15 cellular contexts compared by ENCODE assay signal in genomic region chr12:65778268-65779090, GRCh38. TPM values are rescaled to one million over a fixed set of nuclear protein-coding genes. Genes with fewer than 3 reads are reported as not detected.
DNase-seq lines count a peak whose midpoint lies in the region; ATAC-seq and TF ChIP-seq lines count a peak whose summit lies in the region.
"Had no signal": no experiment of that assay in that cellular context is flagged by ENCODE, and none has a peak within 500 bp of the region (broad histone marks: within the 10 kb centered on the region; RNA-seq: fewer than 3 reads in every experiment).

No MANE protein-coding gene starts in this region.

- WGBS in mesenchymal stem cell = 71% methylated on average over 1 of the region's 2 CpGs

- no peak overlapping the region for H3K18ac ChIP-seq in mesenchymal stem cell (ENCODE audit: low read depth in 1 of 2, low read length in 2 of 2)

- H3K4me2 ChIP-seq in mesenchymal stem cell (ENCODE audit: low read length, poor library complexity, severe bottlenecking) = no peak overlapping the region

- H2BK15ac ChIP-seq in mesenchymal stem cell (ENCODE audit: low read depth, poor library complexity, severe bottlenecking) = no peak overlapping the region

- H2AFZ ChIP-seq in mesenchymal stem cell (ENCODE audit: low read depth, low read length) = no peak overlapping the region

- DNase-seq in AG09319 (ENCODE audit: extremely low read depth, low read depth) (peak; percentile 52), dermis blood vessel endothelial cell (peak; percentile 66), mesenchymal stem cell (peak; percentile 6), glutamatergic neuron (no peak), GOT3 (lab: John Stamatoyannopoulos, UW) (no peak)
- DNase-seq in activated T-cell treated with anti-CD3 and anti-CD28 coated beads, Interleukin-2, amount 50 U/mL, for 4 hours = no peak
- DNase-seq: activated B cell treated with CpG ODN at 0.5 μM for 24 hours; left cardiac atrium; NCI-H69; SIG-M5; stimulated activated CD4-positive, alpha-beta T cell treated with anti-CD3 and anti-CD28 coated beads, Interleukin-15, amount 100 ng/mL, for 24 hours had no signal

- H3K23ac ChIP-seq in mesenchymal stem cell (ENCODE audit: low read length in 2 of 2) = no peak overlapping the region

- H3K4me1 ChIP-seq in HUES6 (ENCODE audit: control insufficient read depth, insufficient read depth, low read length) = peaks cover 24% of the 10 kb centered on the region
- no peaks in the 10 kb centered on the region for H3K4me1 ChIP-seq in mesenchymal stem cell (ENCODE audit: control insufficient read depth, insufficient read depth, low read depth, low read length)
- H3K4me1 ChIP-seq: vagina had no signal

- no peak overlapping the region for H2BK5ac ChIP-seq in mesenchymal stem cell (ENCODE audit: low read depth, low read length, poor library complexity, severe bottlenecking)

- H4K8ac ChIP-seq in mesenchymal stem cell (ENCODE audit: low read length) = no peak overlapping the region

- H2BK120ac ChIP-seq in mesenchymal stem cell (ENCODE audit: low read depth, low read length) = no peak overlapping the region

- H2BK12ac ChIP-seq in mesenchymal stem cell (ENCODE audit: low read length in 2 of 2) = no peak overlapping the region

- no peaks in the 10 kb centered on the region for H3K4me1 Mint-ChIP-seq in activated T-cell treated with anti-CD3 and anti-CD28 coated beads, Interleukin-2, amount 50 U/mL, for 4 hours (ENCODE audit: low read depth)
- H3K4me1 Mint-ChIP-seq in glutamatergic neuron (ENCODE audit: low read depth, unreplicated experiment) = peaks cover 4% of the 10 kb centered on the region
- H3K4me1 Mint-ChIP-seq: activated B cell treated with CpG ODN at 0.5 μM for 24 hours had no signal

- H3K27me3 ChIP-seq in HUES6 (ENCODE audit: control insufficient read depth, insufficient read depth, low read length) (no peaks in the 10 kb centered on the region), mesenchymal stem cell (ENCODE audit: control insufficient read depth in 1 of 2, insufficient read depth in 1 of 2, low read length in 2 of 2) (no peaks in the 10 kb centered on the region)
- H3K27me3 ChIP-seq: vagina had no signal

- H3K9ac ChIP-seq in HUES6 (ENCODE audit: low read length) (peak overlapping the region; percentile 12), mesenchymal stem cell (ENCODE audit: low read length) (no peak overlapping the region)

- H3K14ac ChIP-seq in mesenchymal stem cell (ENCODE audit: low read length in 2 of 2) = no peak overlapping the region

- TF ChIP-seq CTCF in AG09319 (IDR thresholded peaks at IDR 0.05; ENCODE audit: low read depth, low read length) (no peak), glutamatergic neuron (IDR thresholded peaks at IDR 0.05; ENCODE audit: partially characterized antibody, unreplicated experiment) (no peak)

- peaks cover 8% of the 10 kb centered on the region for H3K27me3 Mint-ChIP-seq in activated T-cell treated with anti-CD3 and anti-CD28 coated beads, Interleukin-2, amount 50 U/mL, for 4 hours (ENCODE audit: low read depth)
- no peaks in the 10 kb centered on the region for H3K27me3 Mint-ChIP-seq in glutamatergic neuron (ENCODE audit: unreplicated experiment)

- no peak overlapping the region for H2AK5ac ChIP-seq in mesenchymal stem cell (ENCODE audit: low read length, severe bottlenecking)

- H3K36me3 ChIP-seq in HUES6 (ENCODE audit: control insufficient read depth, insufficient read depth, low read length) (no peaks in the 10 kb centered on the region), mesenchymal stem cell (ENCODE audit: control insufficient read depth in 1 of 2, insufficient read depth in 2 of 2, low read depth in 1 of 2, low read length in 2 of 2) (no peaks in the 10 kb centered on the region)
- H3K36me3 ChIP-seq: vagina had no signal

- H3K27ac ChIP-seq in HUES6 (ENCODE audit: low read depth, low read length) = peak overlapping the region; percentile 92
- no peak overlapping the region for H3K27ac ChIP-seq in mesenchymal stem cell (ENCODE audit: low read length, poor library complexity, severe bottlenecking)
- H3K27ac ChIP-seq: C4-2B, vagina had no signal

- H3K4me3 ChIP-seq in HUES6 (ENCODE audit: low read depth, low read length) (no peak overlapping the region), mesenchymal stem cell (ENCODE audit: insufficient read depth in 1 of 2, low read depth in 1 of 2, low read length in 2 of 2) (no peak overlapping the region)
- H3K4me3 ChIP-seq: vagina had no signal

- no peak overlapping the region for H3K4ac ChIP-seq in mesenchymal stem cell (ENCODE audit: low read depth in 1 of 2, low read length in 2 of 2)

- no peak overlapping the region for H4K91ac ChIP-seq in mesenchymal stem cell (ENCODE audit: low read length)

- no peak overlapping the region for H3K27ac Mint-ChIP-seq in glutamatergic neuron (ENCODE audit: unreplicated experiment)
- H3K27ac Mint-ChIP-seq: activated B cell treated with CpG ODN at 0.5 μM for 24 hours had no signal

- H3K36me3 Mint-ChIP-seq in activated T-cell treated with anti-CD3 and anti-CD28 coated beads, Interleukin-2, amount 50 U/mL, for 4 hours (ENCODE audit: insufficient read depth) = no peaks in the 10 kb centered on the region
- no peaks in the 10 kb centered on the region for H3K36me3 Mint-ChIP-seq in glutamatergic neuron (ENCODE audit: unreplicated experiment)

- no peak for ATAC-seq in activated T-cell treated with anti-CD3 and anti-CD28 coated beads, Interleukin-2, amount 50 U/mL, for 4 hours
- no peak for ATAC-seq in esophagus mucosa
- ATAC-seq: left cardiac atrium had no signal

- no peaks in the 10 kb centered on the region for H3K79me1 ChIP-seq in mesenchymal stem cell (replicated peaks; ENCODE audit: low read length, poor library complexity, severe bottlenecking)

- no peaks in the 10 kb centered on the region for H3K9me3 Mint-ChIP-seq in activated T-cell treated with anti-CD3 and anti-CD28 coated beads, Interleukin-2, amount 50 U/mL, for 4 hours
- H3K9me3 Mint-ChIP-seq in glutamatergic neuron (ENCODE audit: unreplicated experiment) = peaks cover 3% of the 10 kb centered on the region

- H3K9me3 ChIP-seq in HUES6 (ENCODE audit: control insufficient read depth, insufficient read depth, low read depth, low read length) (peaks cover 19% of the 10 kb centered on the region), mesenchymal stem cell (ENCODE audit: control insufficient read depth, low read length) (no peaks in the 10 kb centered on the region)
- H3K9me3 ChIP-seq: vagina had no signal

- H3K4me3 Mint-ChIP-seq in activated T-cell treated with anti-CD3 and anti-CD28 coated beads, Interleukin-2, amount 50 U/mL, for 4 hours = no peak overlapping the region
- no peak overlapping the region for H3K4me3 Mint-ChIP-seq in glutamatergic neuron (ENCODE audit: unreplicated experiment)
- H3K4me3 Mint-ChIP-seq: activated B cell treated with CpG ODN at 0.5 μM for 24 hours had no signal

RNA-seq across cellular contexts. Expression of gene HMGA2, which starts 45.8 kb away (rescaled TPM):
- total RNA-seq in dermis blood vessel endothelial cell = 4.4 and 6.5 TPM in 2 replicates
- 146 TPM for polyA plus RNA-seq in mesenchymal stem cell (2013, experiment 1 of 2)
- polyA plus RNA-seq in mesenchymal stem cell (2013, experiment 2 of 2) = 149 TPM
- total RNA-seq in activated T-cell treated with anti-CD3 and anti-CD28 coated beads, Interleukin-2, amount 50 U/mL, for 4 hours = under 1 TPM; 0.11 to 0.30 (median 0.14) TPM
- 3.3 TPM for total RNA-seq in esophagus mucosa
- 3.9 TPM for total RNA-seq in glutamatergic neuron (ENCODE audit: unreplicated experiment)
- total RNA-seq: activated B cell treated with CpG ODN at 0.5 μM for 24 hours had no signal

Comparison
In these comparisons a context has a peak if more than half of its experiments do, and no peak if none do; other contexts are left out.
1. DNase-seq: peak in AG09319 (single experiment), dermis blood vessel endothelial cell (single experiment) and mesenchymal stem cell (single experiment); none in activated T-cell treated with anti-CD3 and anti-CD28 coated beads, Interleukin-2, amount 50 U/mL, for 4 hours (single experiment), glutamatergic neuron (single experiment) and GOT3 (single experiment).